In the genomic region with DNA sequence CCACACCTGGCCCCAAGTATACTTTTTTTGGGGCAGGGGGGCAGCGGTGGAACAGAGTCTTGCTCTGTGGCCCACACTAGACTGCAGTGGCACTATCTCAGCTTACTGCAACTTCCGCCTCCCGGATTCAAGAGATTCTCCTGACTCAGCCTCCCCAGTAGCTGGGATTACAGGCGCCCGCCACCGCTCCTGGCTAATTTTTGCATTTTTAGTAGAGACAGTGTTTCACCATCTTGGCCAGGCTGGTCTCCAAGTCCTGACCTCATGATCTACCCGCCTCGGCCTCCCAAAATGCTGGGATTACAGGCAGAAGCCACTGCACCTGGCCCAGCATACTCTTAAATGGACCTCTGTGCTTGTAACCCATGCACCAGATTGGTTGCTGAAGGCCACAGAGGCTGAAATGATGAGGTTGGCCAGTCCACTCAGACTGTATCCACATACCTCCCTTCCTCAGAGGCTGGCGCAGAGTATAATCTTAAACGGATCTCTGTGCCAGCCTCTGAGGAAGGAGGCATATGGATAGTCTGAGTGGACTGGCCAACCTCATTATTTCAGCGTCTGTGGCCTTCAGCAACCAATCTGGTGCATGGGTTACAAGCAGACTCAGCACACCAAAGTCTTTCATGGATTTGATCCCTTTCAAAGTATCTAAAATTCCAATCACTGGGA, we compare ENCODE assay signal across 17 cellular contexts. TPM values are rescaled to one million over a fixed set of nuclear protein-coding genes. Genes with fewer than 3 reads are reported as not detected.
DNase-seq lines count a peak whose midpoint lies in the region; ATAC-seq and TF ChIP-seq lines count a peak whose summit lies in the region.
"Had no signal": no experiment of that assay in that cellular context is flagged by ENCODE, and none has a peak within 500 bp of the region (broad histone marks: within the 10 kb centered on the region; RNA-seq: fewer than 3 reads in every experiment).

No MANE protein-coding gene starts in this region.

- no peak overlapping the region for H3K4me3 Mint-ChIP-seq in GM23338
- H3K4me3 Mint-ChIP-seq: CD4-positive, alpha-beta memory T cell; H9 had no signal

- peaks cover 4% of the 10 kb centered on the region for H3K27me3 Mint-ChIP-seq in GM23338 (ENCODE audit: insufficient read depth, low read depth, poor library complexity)
- H3K27me3 Mint-ChIP-seq: CD4-positive, alpha-beta memory T cell had no signal

- no peaks in the 10 kb centered on the region for H3K27me3 ChIP-seq in GM23338 (ENCODE audit: insufficient read depth)

- no peaks in the 10 kb centered on the region for H3K79me2 ChIP-seq in GM23338 (replicated peaks; ENCODE audit: insufficient read depth)

- no peak overlapping the region for H3K27ac ChIP-seq in GM23338 (ENCODE audit: low read depth)
- H3K27ac ChIP-seq: GM23248 had no signal

- no peaks in the 10 kb centered on the region for H3K36me3 ChIP-seq in GM23338 (ENCODE audit: insufficient read depth)

- H4K20me1 ChIP-seq in GM23338 (replicated peaks; ENCODE audit: insufficient read depth): no peaks in the 10 kb centered on the region

- no peaks in the 10 kb centered on the region for H3K4me1 Mint-ChIP-seq in GM23338
- H3K4me1 Mint-ChIP-seq: CD4-positive, alpha-beta memory T cell; H9 had no signal

- H3K4me1 ChIP-seq in GM23338 (ENCODE audit: insufficient read depth): peaks cover 5% of the 10 kb centered on the region; the same call in 1 of the 2 replicates

- ATAC-seq in GM23338: no peak
- ATAC-seq: HCT116 had no signal

- no peak for TF ChIP-seq CTCF in GM23338 (conservative IDR thresholded peaks at IDR 0.05; ENCODE audit: low read depth in 2 of 2)

- no peaks in the 10 kb centered on the region for H3K9me3 Mint-ChIP-seq in GM23338
- H3K9me3 Mint-ChIP-seq: H9 had no signal

- no peaks in the 10 kb centered on the region for H3K36me3 Mint-ChIP-seq in GM23338 (ENCODE audit: low read depth)
- H3K36me3 Mint-ChIP-seq: CD4-positive, alpha-beta memory T cell had no signal

- no peaks in the 10 kb centered on the region for H3K9me2 ChIP-seq in GM23338 (ENCODE audit: insufficient read depth)

- no peaks in the 10 kb centered on the region for H3F3A ChIP-seq in GM23338 (replicated peaks; ENCODE audit: low read depth)

- H3K4me2 ChIP-seq in GM23338: no peak overlapping the region

- no peak overlapping the region for H3K4me3 ChIP-seq in GM23338
- H3K4me3 ChIP-seq: GM23248 had no signal

- DNase-seq in GM23338 (ENCODE audit: low spot score) (no peak), cerebellar nuclear complex (lab: John Stamatoyannopoulos, UW) (peak; percentile 75 to 88), mesenteric fat pad (ENCODE audit: low spot score) (peak; percentile 51), NOMO-1 (lab: John Stamatoyannopoulos, UW; ENCODE audit: unreplicated experiment in 2 of 2) (no peak), OCI-M1 (lab: John Stamatoyannopoulos, UW) (no peak), RPMI8226 (no peak)
- DNase-seq: Calu3; CD4-positive, alpha-beta memory T cell; COR-L47; DMS53; DMS79 treated with DMSO at 0.1 percent for 48 hours; GM23248; H9 had no signal

- H3K27ac Mint-ChIP-seq in GM23338: no peak overlapping the region
- H3K27ac Mint-ChIP-seq: CD4-positive, alpha-beta memory T cell; H9 had no signal

- peak overlapping the region; percentile 88; the same call in 1 of the 2 replicates for H2AFZ ChIP-seq in GM23338
- H2AFZ ChIP-seq: GM23248 had no signal

TF ChIP-seq in GM23338, 12 proteins besides CTCF, POLR2A, EP300 and RAD21:
- TF ChIP-seq, protein P1, sequence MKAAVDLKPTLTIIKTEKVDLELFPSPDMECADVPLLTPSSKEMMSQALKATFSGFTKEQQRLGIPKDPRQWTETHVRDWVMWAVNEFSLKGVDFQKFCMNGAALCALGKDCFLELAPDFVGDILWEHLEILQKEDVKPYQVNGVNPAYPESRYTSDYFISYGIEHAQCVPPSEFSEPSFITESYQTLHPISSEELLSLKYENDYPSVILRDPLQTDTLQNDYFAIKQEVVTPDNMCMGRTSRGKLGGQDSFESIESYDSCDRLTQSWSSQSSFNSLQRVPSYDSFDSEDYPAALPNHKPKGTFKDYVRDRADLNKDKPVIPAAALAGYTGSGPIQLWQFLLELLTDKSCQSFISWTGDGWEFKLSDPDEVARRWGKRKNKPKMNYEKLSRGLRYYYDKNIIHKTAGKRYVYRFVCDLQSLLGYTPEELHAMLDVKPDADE (IDR thresholded peaks at IDR 0.05): no peak
- TF ChIP-seq JUNB (IDR thresholded peaks at IDR 0.05; ENCODE audit: unreplicated experiment) (no peak), EZH2phosphoT487 (IDR thresholded peaks at IDR 0.05; ENCODE audit: unreplicated experiment) (no peak), NANOG (IDR thresholded peaks at IDR 0.05; ENCODE audit: borderline replicate concordance) (no peak), POLR2AphosphoS5 (IDR thresholded peaks at IDR 0.05; ENCODE audit: low read depth) (no peak), STAT1 (IDR thresholded peaks at IDR 0.05; ENCODE audit: unreplicated experiment) (no peak), ZNF331 (CRISPR knock-in tag; IDR thresholded peaks at IDR 0.05; ENCODE audit: low read depth) (no peak)
- TF ChIP-seq, protein P2, sequence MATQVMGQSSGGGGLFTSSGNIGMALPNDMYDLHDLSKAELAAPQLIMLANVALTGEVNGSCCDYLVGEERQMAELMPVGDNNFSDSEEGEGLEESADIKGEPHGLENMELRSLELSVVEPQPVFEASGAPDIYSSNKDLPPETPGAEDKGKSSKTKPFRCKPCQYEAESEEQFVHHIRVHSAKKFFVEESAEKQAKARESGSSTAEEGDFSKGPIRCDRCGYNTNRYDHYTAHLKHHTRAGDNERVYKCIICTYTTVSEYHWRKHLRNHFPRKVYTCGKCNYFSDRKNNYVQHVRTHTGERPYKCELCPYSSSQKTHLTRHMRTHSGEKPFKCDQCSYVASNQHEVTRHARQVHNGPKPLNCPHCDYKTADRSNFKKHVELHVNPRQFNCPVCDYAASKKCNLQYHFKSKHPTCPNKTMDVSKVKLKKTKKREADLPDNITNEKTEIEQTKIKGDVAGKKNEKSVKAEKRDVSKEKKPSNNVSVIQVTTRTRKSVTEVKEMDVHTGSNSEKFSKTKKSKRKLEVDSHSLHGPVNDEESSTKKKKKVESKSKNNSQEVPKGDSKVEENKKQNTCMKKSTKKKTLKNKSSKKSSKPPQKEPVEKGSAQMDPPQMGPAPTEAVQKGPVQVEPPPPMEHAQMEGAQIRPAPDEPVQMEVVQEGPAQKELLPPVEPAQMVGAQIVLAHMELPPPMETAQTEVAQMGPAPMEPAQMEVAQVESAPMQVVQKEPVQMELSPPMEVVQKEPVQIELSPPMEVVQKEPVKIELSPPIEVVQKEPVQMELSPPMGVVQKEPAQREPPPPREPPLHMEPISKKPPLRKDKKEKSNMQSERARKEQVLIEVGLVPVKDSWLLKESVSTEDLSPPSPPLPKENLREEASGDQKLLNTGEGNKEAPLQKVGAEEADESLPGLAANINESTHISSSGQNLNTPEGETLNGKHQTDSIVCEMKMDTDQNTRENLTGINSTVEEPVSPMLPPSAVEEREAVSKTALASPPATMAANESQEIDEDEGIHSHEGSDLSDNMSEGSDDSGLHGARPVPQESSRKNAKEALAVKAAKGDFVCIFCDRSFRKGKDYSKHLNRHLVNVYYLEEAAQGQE (IDR thresholded peaks at IDR 0.05; ENCODE audit: unreplicated experiment): no peak

RNA-seq across cellular contexts. Expression of a gene that starts 3.0 kb away (rescaled TPM):
- 14.5 and 15.3 TPM in 2 replicates for total RNA-seq in GM23338 (2014; rRNA removed; shearing (Covaris generic))
- 3.0 and 7.6 TPM in 2 replicates for polyA plus RNA-seq in GM23338 (2016; fragmentation: Nextera tagmentation; extraction: Ambion mirVana)
- not detected for total RNA-seq in mesenteric fat pad
- total RNA-seq: A172; A673; Calu3; CD4-positive, alpha-beta memory T cell; GM23248 had no signal
- polyA plus RNA-seq: BJ; CD4-positive, alpha-beta memory T cell; GM23248 had no signal

Comparison
In these comparisons a context has a peak if more than half of its experiments do, and no peak if none do; other contexts are left out.
1. DNase-seq: peak in cerebellar nuclear complex (2 of 2) and mesenteric fat pad (single experiment); none in GM23338 (single experiment), NOMO-1 (0 of 2), OCI-M1 (single experiment) and RPMI8226 (single experiment).
2. RNA of a gene that starts 3.0 kb away (total RNA-seq): 14.5 to 15.3 TPM in GM23338; not detected in mesenteric fat pad (single experiment); every median in the first group is over 10 times any median in the second.